29 cellular contexts compared by ENCODE assay signal in the genomic region with DNA sequence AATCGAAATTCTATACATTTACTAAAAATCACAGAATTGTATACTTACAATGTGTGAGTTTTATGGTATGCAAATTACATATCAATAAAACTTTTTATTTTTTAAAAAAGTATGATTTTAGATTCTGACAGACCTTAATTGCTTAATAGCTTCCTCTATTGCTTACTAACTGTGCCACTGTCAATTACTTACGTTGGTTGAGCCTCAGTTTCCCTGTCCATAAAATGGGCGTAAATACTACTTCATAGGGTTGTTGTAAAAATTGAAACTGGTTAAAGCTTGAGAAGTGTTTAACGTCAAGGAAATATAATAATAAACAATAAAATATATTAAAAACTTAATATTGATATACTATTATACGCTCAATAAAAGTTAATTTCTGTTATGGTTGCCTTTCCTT.
"Had no signal": no experiment of that assay in that cellular context is flagged by ENCODE, and none has a peak within 500 bp of the region (broad histone marks: within the 10 kb centered on the region; RNA-seq: fewer than 3 reads in every experiment).

No MANE protein-coding gene starts in this region.

- H3K27me3 Mint-ChIP-seq: dendritic cell treated with granulocyte-macrophage colony-stimulating factor and Interleukin-4, amounts not matched to agents 40 ng/mL and 50 ng/mL, for 4 days; effector memory CD8-positive, alpha-beta T cell had no signal

- FAIRE-seq: colon, endometrium, endothelial cell of umbilical vein, frontal cortex had no signal

- DNase-seq: colonic mucosa; cortex of kidney; dermis blood vessel endothelial cell; dorsolateral prefrontal cortex; effector CD4-positive, alpha-beta T cell; effector CD8-positive, alpha-beta T cell; effector memory CD4-positive, alpha-beta T cell; effector memory CD8-positive, alpha-beta T cell; endodermal cell; erythroblast; esophagus squamous epithelium; foreskin fibroblast; foreskin keratinocyte; foreskin melanocyte; gastrocnemius medialis; glutamatergic neuron; head of caudate nucleus; heart left ventricle; heart right ventricle had no signal

- ATAC-seq: effector memory CD8-positive, alpha-beta T cell; esophagus mucosa; foreskin keratinocyte; gastrocnemius medialis; gastroesophageal sphincter; heart left ventricle; heart right ventricle had no signal

- H3K36me3 ChIP-seq: colonic mucosa, esophagus muscularis mucosa, esophagus squamous epithelium, gastrocnemius medialis, gastroesophageal sphincter, heart left ventricle, heart right ventricle had no signal

- H3K9me3 ChIP-seq: colonic mucosa, esophagus squamous epithelium, gastrocnemius medialis had no signal

- H3K27me3 ChIP-seq: colonic mucosa, dorsolateral prefrontal cortex, esophagus muscularis mucosa, esophagus squamous epithelium, foreskin keratinocyte, gastrocnemius medialis, gastroesophageal sphincter had no signal

- H3K4me3 Mint-ChIP-seq: dendritic cell treated with granulocyte-macrophage colony-stimulating factor and Interleukin-4, amounts not matched to agents 40 ng/mL and 50 ng/mL, for 4 days; effector memory CD8-positive, alpha-beta T cell; endodermal cell had no signal

- H3K27ac Mint-ChIP-seq: dendritic cell treated with granulocyte-macrophage colony-stimulating factor and Interleukin-4, amounts not matched to agents 40 ng/mL and 50 ng/mL, for 4 days; effector memory CD8-positive, alpha-beta T cell; endodermal cell had no signal

- H3K4me3 ChIP-seq: colonic mucosa, coronary artery, dorsolateral prefrontal cortex, esophagus muscularis mucosa, esophagus squamous epithelium, gastrocnemius medialis, gastroesophageal sphincter, heart left ventricle, heart right ventricle had no signal

- H3K27ac ChIP-seq: colonic mucosa, coronary artery, dorsolateral prefrontal cortex, epithelial cell of prostate, esophagus muscularis mucosa, esophagus squamous epithelium, foreskin keratinocyte, gastrocnemius medialis, gastroesophageal sphincter, heart left ventricle, heart right ventricle had no signal

- H3K4me1 ChIP-seq: colonic mucosa, esophagus squamous epithelium, foreskin keratinocyte, gastrocnemius medialis, gastroesophageal sphincter, heart left ventricle, heart right ventricle had no signal
